Comparison of ENCODE assay signal across 27 cellular contexts in genomic region chr15:41199470-41199869, GRCh38. TPM values are rescaled to one million over a fixed set of nuclear protein-coding genes. Genes with fewer than 3 reads are reported as not detected.
DNase-seq lines count a peak whose midpoint lies in the region; ATAC-seq, FAIRE-seq and TF ChIP-seq lines count a peak whose summit lies in the region.
"Had no signal": no experiment of that assay in that cellular context is flagged by ENCODE, and none has a peak within 500 bp of the region (broad histone marks: within the 10 kb centered on the region; RNA-seq: fewer than 3 reads in every experiment).

No MANE protein-coding gene starts in this region.

- TF ChIP-seq CTCF in pancreas (IDR thresholded peaks at IDR 0.05), result no peak

- H3K9me3 Mint-ChIP-seq in activated naive CD4-positive, alpha-beta T cell treated with anti-CD3 and anti-CD28 coated beads, Interleukin-2, amount 50 U/mL, for 72 hours, result no peaks in the 10 kb centered on the region
- H3K9me3 Mint-ChIP-seq: CD14-positive monocyte; CD4-positive, alpha-beta T cell; CD8-positive, alpha-beta memory T cell; GM23338; H9 had no signal

- H3K4me3 ChIP-seq in pancreas, result no peak overlapping the region
- H3K4me3 ChIP-seq: A549; BLaER1 treated with 17β-estradiol and CSF1 and Interleukin-3, amounts not matched to agents 10 nM and 100 nM; GM23338 had no signal

- H3K27ac ChIP-seq in pancreas, result no peak overlapping the region
- H3K27ac ChIP-seq: 22Rv1; A549; BLaER1 treated with 17β-estradiol and CSF1 and Interleukin-3, amounts not matched to agents 10 nM and 100 nM had no signal

- no peaks in the 10 kb centered on the region for H3K36me3 ChIP-seq in pancreas
- H3K36me3 ChIP-seq: BE2C; BLaER1 treated with 17β-estradiol and CSF1 and Interleukin-3, amounts not matched to agents 10 nM and 100 nM had no signal

- FAIRE-seq in A204.1 (lab: Jason Lieb, UNC) (peak; percentile 97), TTC549 (lab: Jason Lieb, UNC) (peak; percentile 87), frontal cortex (lab: Jason Lieb, UNC) (peak; percentile 98), pancreas (lab: Jason Lieb, UNC) (peak; percentile 89)
- FAIRE-seq: A549, D721Med, GM12891, GM18507 had no signal

- no peaks in the 10 kb centered on the region for H3K27me3 ChIP-seq in pancreas
- H3K27me3 ChIP-seq: BE2C; BLaER1 treated with 17β-estradiol and CSF1 and Interleukin-3, amounts not matched to agents 10 nM and 100 nM had no signal

- no peaks in the 10 kb centered on the region for H3K36me3 Mint-ChIP-seq in activated naive CD4-positive, alpha-beta T cell treated with anti-CD3 and anti-CD28 coated beads, Interleukin-2, amount 50 U/mL, for 72 hours
- H3K36me3 Mint-ChIP-seq: CD14-positive monocyte; CD8-positive, alpha-beta memory T cell had no signal

- no peak overlapping the region for H3K27ac Mint-ChIP-seq in activated naive CD4-positive, alpha-beta T cell treated with anti-CD3 and anti-CD28 coated beads, Interleukin-2, amount 50 U/mL, for 72 hours
- H3K27ac Mint-ChIP-seq: CD14-positive monocyte; CD4-positive, alpha-beta T cell; CD8-positive, alpha-beta memory T cell; GM23338; H9 had no signal

- H3K9me3 ChIP-seq in pancreas, result no peaks in the 10 kb centered on the region
- H3K9me3 ChIP-seq: A549; BE2C; BLaER1 treated with 17β-estradiol and CSF1 and Interleukin-3, amounts not matched to agents 10 nM and 100 nM had no signal

- no peaks in the 10 kb centered on the region for H3K4me1 ChIP-seq in pancreas
- H3K4me1 ChIP-seq: A549; BE2C; BLaER1 treated with 17β-estradiol and CSF1 and Interleukin-3, amounts not matched to agents 10 nM and 100 nM had no signal

- ATAC-seq in pancreas (no peak), GM19351 (IDR thresholded peaks at IDR 0.05; ENCODE audit: unreplicated experiment) (no peak)
- ATAC-seq in activated naive CD4-positive, alpha-beta T cell treated with anti-CD3 and anti-CD28 coated beads, Interleukin-2, amount 50 U/mL, for 72 hours, result no peak
- ATAC-seq: A549, GM23338, HCT116 had no signal

- intact Hi-C loops in pancreas (cut with DNase I), result no loop called here

- no peak for DNase-seq in frontal cortex (ENCODE audit: low spot score in 2 of 2)
- DNase-seq in pancreas, result no peak
- DNase-seq in NCI-H2107 (lab: John Stamatoyannopoulos, UW), result no peak
- no peak for DNase-seq in NCI-H2029 (lab: John Stamatoyannopoulos, UW)
- no peak for DNase-seq in activated naive CD4-positive, alpha-beta T cell treated with anti-CD3 and anti-CD28 coated beads, Interleukin-2, amount 50 U/mL, for 72 hours (ENCODE audit: low spot score in 2 of 2)
- DNase-seq: ACHN; AML-193; BE2C; CD4-positive, alpha-beta T cell; CD8-positive, alpha-beta memory T cell; DMS 273 treated with DMSO at 0.1 percent for 48 hours; DMS79; EL; GF-D8; H9 had no signal

RNA-seq across cellular contexts. Expression of gene EXD1, which starts 31.1 kb away (rescaled TPM):
- total RNA-seq in frontal cortex, result 1.2 TPM
- not detected for total RNA-seq in pancreas
- not detected for polyA plus RNA-seq in pancreas
- under 1 TPM in 1 of 2 donors, not detected in 1; 0.32 TPM for total RNA-seq in activated naive CD4-positive, alpha-beta T cell treated with anti-CD3 and anti-CD28 coated beads, Interleukin-2, amount 50 U/mL, for 72 hours
- total RNA-seq: CD4-positive, alpha-beta T cell; CD8-positive, alpha-beta memory T cell; H9 had no signal
- polyA plus RNA-seq: GM23338 had no signal

RNA-seq across cellular contexts. Expression of gene CHP1, which starts 31.6 kb away (rescaled TPM):
- total RNA-seq in frontal cortex (47.7 TPM), pancreas (10 to 100 TPM; 59.5 to 79.1 (median 73.3) TPM)
- 10 to 100 TPM; 23.2 to 27.6 TPM for polyA plus RNA-seq in pancreas
- total RNA-seq in activated naive CD4-positive, alpha-beta T cell treated with anti-CD3 and anti-CD28 coated beads, Interleukin-2, amount 50 U/mL, for 72 hours, result 10 to 100 TPM; 34.2 to 57.2 TPM
